16 cellular contexts compared by ENCODE assay signal in the genomic region with DNA sequence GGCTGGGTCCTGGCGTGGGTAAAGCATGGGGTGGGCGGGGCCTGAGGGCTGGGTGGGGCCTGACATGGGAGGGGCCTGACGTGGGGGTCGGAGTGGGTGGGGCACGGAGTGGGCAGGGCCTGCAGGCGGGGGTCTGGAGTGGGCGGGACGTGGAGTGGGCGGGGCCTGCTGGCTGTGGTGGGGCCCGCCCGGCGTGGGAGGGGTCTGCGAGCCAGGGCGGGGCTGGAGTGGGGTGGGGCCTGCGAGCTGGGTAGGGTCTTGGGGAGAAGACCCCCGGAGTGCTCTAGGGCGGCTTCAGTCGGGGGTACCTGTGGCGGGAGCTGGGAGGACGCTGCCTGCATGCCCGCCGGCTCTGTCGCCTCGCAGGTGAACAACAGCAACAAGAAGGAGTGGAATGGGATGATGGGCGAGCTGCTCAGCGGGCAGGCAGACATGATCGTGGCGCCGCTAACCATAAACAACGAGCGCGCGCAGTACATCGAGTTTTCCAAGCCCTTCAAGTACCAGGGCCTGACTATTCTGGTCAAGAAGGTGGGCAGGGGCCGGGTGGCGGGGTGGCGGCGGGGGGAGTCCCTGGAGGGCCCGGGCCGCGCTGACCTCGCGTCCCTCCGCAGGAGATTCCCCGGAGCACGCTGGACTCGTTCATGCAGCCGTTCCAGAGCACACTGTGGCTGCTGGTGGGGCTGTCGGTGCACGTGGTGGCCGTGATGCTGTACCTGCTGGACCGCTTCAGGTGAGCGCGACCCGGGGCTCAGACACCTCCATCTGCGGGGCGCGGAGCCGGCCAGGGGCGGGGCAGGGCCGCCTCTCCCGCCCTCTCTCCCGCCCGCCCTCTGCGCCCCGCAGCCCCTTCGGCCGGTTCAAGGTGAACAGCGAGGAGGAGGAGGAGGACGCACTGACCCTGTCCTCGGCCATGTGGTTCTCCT. TPM values are rescaled to one million over a fixed set of nuclear protein-coding genes. Genes with fewer than 3 reads are reported as not detected.
DNase-seq lines count a peak whose midpoint lies in the region; ATAC-seq, FAIRE-seq and TF ChIP-seq lines count a peak whose summit lies in the region.
"Had no signal": no experiment of that assay in that cellular context is flagged by ENCODE, and none has a peak within 500 bp of the region (broad histone marks: within the 10 kb centered on the region; RNA-seq: fewer than 3 reads in every experiment).

No MANE protein-coding gene starts in this region.

- 15% methylated on average over 29 of the region's 71 CpGs for WGBS in A549 (ENCODE audit: missing lambda C conversion rate)

- BruUV-seq in Panc1 (replicated peaks; lab: Mats Ljungman, UMichigan) (no TSS peak), PC-9 (replicated peaks; lab: Mats Ljungman, UMichigan) (no TSS peak)

- no peaks in the 10 kb centered on the region for H3K36me3 ChIP-seq in Panc1 (ENCODE audit: control insufficient read depth, insufficient read depth, low read length)
- H3K36me3 ChIP-seq in iPS-15b (ENCODE audit: control insufficient read depth, insufficient read depth, low read length), result no peaks in the 10 kb centered on the region
- H3K36me3 ChIP-seq in PC-9 (ENCODE audit: low read depth), result no peaks in the 10 kb centered on the region
- H3K36me3 ChIP-seq: cardiac muscle cell, gastrocnemius medialis, upper lobe of left lung had no signal

- FAIRE-seq in A549 (lab: Jason Lieb, UNC), result no peak

- in situ Hi-C loops in Panc1 (cut with HindIII; ENCODE audit: low pct_unique_long_range_greater_than_20kb, low sequenced_read_pairs) (no loop called here), ACHN (cut with HindIII; ENCODE audit: low pct_ligation_motif_present, low pct_unique_long_range_greater_than_20kb, low sequenced_read_pairs) (no loop called here)

- H4K20me1 ChIP-seq in PC-9 (ENCODE audit: insufficient read depth), result no peaks in the 10 kb centered on the region

- H3K4me3 ChIP-seq in A549, result peak overlapping the region; percentile 38; the same call in 2 of the 3 replicates
- H3K4me3 ChIP-seq in Panc1 (ENCODE audit: low read depth in 2 of 2, low read length in 2 of 2), result peak overlapping the region; percentile 32 to 52
- H3K4me3 ChIP-seq in iPS-15b (ENCODE audit: low read depth, low read length), result peak overlapping the region; percentile 48
- no peak overlapping the region for H3K4me3 ChIP-seq in PC-9

- H3K9me3 ChIP-seq in A549 (no peaks in the 10 kb centered on the region), Panc1 (ENCODE audit: control insufficient read depth, insufficient read depth, low read depth, low read length) (no peaks in the 10 kb centered on the region), iPS-15b (ENCODE audit: control insufficient read depth, insufficient read depth, low read length) (no peaks in the 10 kb centered on the region), PC-9 (ENCODE audit: insufficient read depth, low read depth) (no peaks in the 10 kb centered on the region)
- H3K9me3 ChIP-seq: gastrocnemius medialis, upper lobe of left lung had no signal

- H3K9me2 ChIP-seq in PC-9 (ENCODE audit: insufficient read depth), result no peaks in the 10 kb centered on the region

- no peak overlapping the region for H3K9ac ChIP-seq in iPS-15b (ENCODE audit: low read depth, low read length)

- TF ChIP-seq RAD21 in A549 (conservative IDR thresholded peaks at IDR 0.05 in 1 of 2, IDR thresholded peaks at IDR 0.05 in 1 of 2), result no peak

- no peaks in the 10 kb centered on the region for H3K27me3 ChIP-seq in Panc1 (ENCODE audit: control insufficient read depth, insufficient read depth, low read length)
- H3K27me3 ChIP-seq in iPS-15b (ENCODE audit: control insufficient read depth, insufficient read depth, low read length), result peaks cover 66% of the 10 kb centered on the region
- no peaks in the 10 kb centered on the region for H3K27me3 ChIP-seq in PC-9 (ENCODE audit: insufficient read depth, low read depth)

- intact Hi-C loops in Panc1 (cut with micrococcal nuclease; ENCODE audit: unreplicated experiment) (no loop called here), PC-9 (cut with micrococcal nuclease; ENCODE audit: unreplicated experiment) (no loop called here)

- H3K4me1 ChIP-seq in A549, result peaks cover 22% of the 10 kb centered on the region
- peaks cover 4% of the 10 kb centered on the region; the same call in 1 of the 2 replicates for H3K4me1 ChIP-seq in Panc1 (ENCODE audit: control insufficient read depth, insufficient read depth, low read length)
- H3K4me1 ChIP-seq in iPS-15b (ENCODE audit: control insufficient read depth, insufficient read depth, low read length), result no peaks in the 10 kb centered on the region
- no peaks in the 10 kb centered on the region for H3K4me1 ChIP-seq in PC-9 (replicated peaks; ENCODE audit: insufficient read depth)

- no peak for TF ChIP-seq EP300 in A549 (IDR thresholded peaks at IDR 0.05)

- no peak overlapping the region for H2AFZ ChIP-seq in PC-9

- POLR2A ChIA-PET in A549 (lab: Yijun Ruan, JAX), result interaction anchor here (0.9 to 2.1 kb wide), 3 partner anchors 32 to 79 kb away, joined by 7 to 9 read pairs (median 8); a partner anchor contains a TSS
- POLR2A ChIA-PET in Panc1 (lab: Charles Lee), result no interaction called here
- POLR2A ChIA-PET in PC-9 (lab: Charles Lee; ENCODE audit: unreplicated experiment), result no interaction called here

- DNase-seq in A549 (ENCODE audit: low read depth in 1 of 2, low spot score in 1 of 2), result peak in 1 of 2 experiments; percentile 43
- peak; percentile 73 for DNase-seq in GM10266 (ENCODE audit: extremely low spot score)
- DNase-seq in Panc1 (ENCODE audit: low read depth, low spot score), result no peak
- no peak for DNase-seq in ACHN
- no peak for DNase-seq in PC-9
- DNase-seq: activated naive CD4-positive, alpha-beta T cell treated with anti-CD3 and anti-CD28 coated beads, Interleukin-2, amount 10 ng/mL, durations not matched to agents 7 days and 5 days; C1 segment of cervical spinal cord; gastrocnemius medialis; left cardiac atrium; NCI-H187 treated with DMSO at 0.1 percent for 48 hours; stimulated activated CD8-positive, alpha-beta memory T cell treated with anti-CD3 and anti-CD28 coated beads, Interleukin-4, amount 100 ng/mL, for 48 hours had no signal

- H3K27ac ChIP-seq in A549 (peak overlapping the region in 1 of 2 experiments; percentile 10; a peak in 1 of 6 replicates), Panc1 (ENCODE audit: low read length) (no peak overlapping the region), PC-9 (no peak overlapping the region)
- H3K27ac ChIP-seq: cardiac muscle cell, gastrocnemius medialis, upper lobe of left lung had no signal

- H3K79me2 ChIP-seq in PC-9 (ENCODE audit: low read depth), result no peaks in the 10 kb centered on the region

- CTCF ChIA-PET in A549 (lab: Yijun Ruan, JAX), result interaction anchor here (0.6 to 7.4 kb wide), 11 partner anchors 9 to 95 kb away, joined by 3 to 57 read pairs (median 4); a partner anchor contains a TSS
- CTCF ChIA-PET in Panc1 (lab: Charles Lee), result interaction anchor here (1.2 kb wide), 1 partner anchor 34 kb away, joined by 5 read pairs; no protein-coding TSS in a partner anchor
- CTCF ChIA-PET in PC-9 (lab: Charles Lee), result no interaction called here

- H3K4me2 ChIP-seq in A549 (peak overlapping the region; percentile 76), PC-9 (no peak overlapping the region)

- TF ChIP-seq POLR2A in A549 (IDR thresholded peaks at IDR 0.05; ENCODE audit: low read length), result no peak

- no peak for TF ChIP-seq CTCF in A549 (IDR thresholded peaks at IDR 0.05)
- TF ChIP-seq CTCF in GM10266 (IDR thresholded peaks at IDR 0.05; ENCODE audit: control insufficient read depth, insufficient read depth, low read depth, missing control alignments), result no peak
- no peak for TF ChIP-seq CTCF in Panc1 (IDR thresholded peaks at IDR 0.05)
- TF ChIP-seq CTCF in PC-9 (conservative IDR thresholded peaks at IDR 0.05), result no peak

- ATAC-seq in A549 (peak in 1 of 2 experiments; percentile 13; a peak in 3 of 6 replicates), Panc1 (peak; percentile 23), GM21723 (IDR thresholded peaks at IDR 0.05; ENCODE audit: unreplicated experiment) (no peak), HG02938 (IDR thresholded peaks at IDR 0.05; ENCODE audit: unreplicated experiment) (no peak)
- ATAC-seq: gastrocnemius medialis had no signal

- peaks cover 5% of the 10 kb centered on the region; the same call in 1 of the 2 replicates for H3F3A ChIP-seq in PC-9 (ENCODE audit: insufficient read depth, low read depth)

RNA-seq across cellular contexts. Expression of a gene that starts 8.0 kb away (rescaled TPM):
- 0.08 and 0.09 TPM in 2 replicates for polyA plus RNA-seq in A549 (2011; rRNA removed)
- 1.4 and 2.3 TPM in 2 replicates for polyA plus RNA-seq in A549 (2012; cell fraction: cytosol; rRNA removed)
- polyA plus RNA-seq in A549 (2012; cell fraction: nucleus; rRNA removed), result 0.81 and 2.7 TPM in 2 replicates
- polyA plus RNA-seq in A549 (2017; fragmentation: RNase III; extraction: RNeasy Plus Mini Kit Qiagen cat#74134 plus additional on column Dnase treatment), result 0.80 to 1.2 TPM (median 1.0 TPM) in 3 replicates
- polyA minus RNA-seq in A549 (2011; rRNA and poly(A)+ RNA removed), result not detected in 2 replicates
- total RNA-seq in Panc1 (2021; ENCODE audit: unreplicated experiment), result 0.69 TPM
- polyA plus RNA-seq in Panc1 (2012; ENCODE audit: insufficient read length), result 2.5 TPM
- 2.3 and 2.5 TPM in 2 replicates for total RNA-seq in PC-9 (2021)
- total RNA-seq: cardiac muscle cell, gastrocnemius medialis, left cardiac atrium had no signal

RNA-seq across cellular contexts. Expression of a gene that starts 10.0 kb away (rescaled TPM):
- not detected in 2 replicates for polyA plus RNA-seq in A549 (2011; rRNA removed)
- not detected in 2 replicates for polyA plus RNA-seq in A549 (2012; cell fraction: cytosol; rRNA removed)
- 0.24 TPM in 1 of 2 replicates, not detected in the other for polyA plus RNA-seq in A549 (2012; cell fraction: nucleus; rRNA removed)
- not detected in 3 replicates for polyA plus RNA-seq in A549 (2017; fragmentation: RNase III; extraction: RNeasy Plus Mini Kit Qiagen cat#74134 plus additional on column Dnase treatment)
- polyA minus RNA-seq in A549 (2011; rRNA and poly(A)+ RNA removed), result not detected in 2 replicates
- total RNA-seq in Panc1 (2021; ENCODE audit: unreplicated experiment), result not detected
- polyA plus RNA-seq in Panc1 (2012; ENCODE audit: insufficient read length), result not detected
- 0.74 and 1.5 TPM in 2 replicates for total RNA-seq in PC-9 (2021)
- total RNA-seq: cardiac muscle cell, gastrocnemius medialis, left cardiac atrium, upper lobe of left lung had no signal
- polyA plus RNA-seq: cardiac muscle cell had no signal

RNA-seq across cellular contexts. Expression of a gene that starts 22.9 kb away (rescaled TPM):
- polyA plus RNA-seq in A549 (2011; rRNA removed) (0.11 and 0.13 TPM in 2 replicates), A549 (2017; fragmentation: RNase III; extraction: RNeasy Plus Mini Kit Qiagen cat#74134 plus additional on column Dnase treatment) (0.30 to 0.51 TPM (median 0.45 TPM) in 3 replicates)
- 0.30 and 0.57 TPM in 2 replicates for polyA plus RNA-seq in A549 (2012; cell fraction: cytosol; rRNA removed)
- 0.38 and 0.78 TPM in 2 replicates for polyA plus RNA-seq in A549 (2012; cell fraction: nucleus; rRNA removed)
- polyA minus RNA-seq in A549 (2011; rRNA and poly(A)+ RNA removed), result 0.17 and 0.88 TPM in 2 replicates
- total RNA-seq in Panc1 (2021; ENCODE audit: unreplicated experiment) (4.9 TPM), PC-9 (2021) (0.10 TPM in 1 of 2 replicates, not detected in the other)
- 11.5 TPM for polyA plus RNA-seq in Panc1 (2012; ENCODE audit: insufficient read length)
- total RNA-seq: gastrocnemius medialis, left cardiac atrium had no signal

RNA-seq across cellular contexts. Expression of a gene that starts 26.5 kb away (rescaled TPM):
- 17.5 and 22.3 TPM in 2 replicates for polyA plus RNA-seq in A549 (2011; rRNA removed)
- polyA plus RNA-seq in A549 (2012; cell fraction: cytosol; rRNA removed), result 37.1 and 48.9 TPM in 2 replicates
- polyA plus RNA-seq in A549 (2012; cell fraction: nucleus; rRNA removed), result 202 and 265 TPM in 2 replicates
- polyA plus RNA-seq in A549 (2017; fragmentation: RNase III; extraction: RNeasy Plus Mini Kit Qiagen cat#74134 plus additional on column Dnase treatment), result 35.4 to 40.7 TPM (median 39.9 TPM) in 3 replicates
- polyA minus RNA-seq in A549 (2011; rRNA and poly(A)+ RNA removed), result 18.9 and 25.5 TPM in 2 replicates
- 46.0 TPM for total RNA-seq in Panc1 (2021; ENCODE audit: unreplicated experiment)
- polyA plus RNA-seq in Panc1 (2012; ENCODE audit: insufficient read length), result 48.2 TPM
- 92.1 and 95.4 TPM in 2 replicates for total RNA-seq in PC-9 (2021)

RNA-seq across cellular contexts. Expression of a gene that starts 26.7 kb away (rescaled TPM):
- 52.6 and 54.1 TPM in 2 replicates for polyA plus RNA-seq in A549 (2011; rRNA removed)
- 201 and 204 TPM in 2 replicates for polyA plus RNA-seq in A549 (2012; cell fraction: cytosol; rRNA removed)
- 122 and 139 TPM in 2 replicates for polyA plus RNA-seq in A549 (2012; cell fraction: nucleus; rRNA removed)
- 89.2 to 102 TPM (median 102 TPM) in 3 replicates for polyA plus RNA-seq in A549 (2017; fragmentation: RNase III; extraction: RNeasy Plus Mini Kit Qiagen cat#74134 plus additional on column Dnase treatment)
- 10.9 and 21.7 TPM in 2 replicates for polyA minus RNA-seq in A549 (2011; rRNA and poly(A)+ RNA removed)
- 86.9 TPM for total RNA-seq in Panc1 (2021; ENCODE audit: unreplicated experiment)
- 159 TPM for polyA plus RNA-seq in Panc1 (2012; ENCODE audit: insufficient read length)
- 98.7 and 109 TPM in 2 replicates for total RNA-seq in PC-9 (2021)
